Comparison of ENCODE assay signal across 9 cellular contexts in the genomic region with DNA sequence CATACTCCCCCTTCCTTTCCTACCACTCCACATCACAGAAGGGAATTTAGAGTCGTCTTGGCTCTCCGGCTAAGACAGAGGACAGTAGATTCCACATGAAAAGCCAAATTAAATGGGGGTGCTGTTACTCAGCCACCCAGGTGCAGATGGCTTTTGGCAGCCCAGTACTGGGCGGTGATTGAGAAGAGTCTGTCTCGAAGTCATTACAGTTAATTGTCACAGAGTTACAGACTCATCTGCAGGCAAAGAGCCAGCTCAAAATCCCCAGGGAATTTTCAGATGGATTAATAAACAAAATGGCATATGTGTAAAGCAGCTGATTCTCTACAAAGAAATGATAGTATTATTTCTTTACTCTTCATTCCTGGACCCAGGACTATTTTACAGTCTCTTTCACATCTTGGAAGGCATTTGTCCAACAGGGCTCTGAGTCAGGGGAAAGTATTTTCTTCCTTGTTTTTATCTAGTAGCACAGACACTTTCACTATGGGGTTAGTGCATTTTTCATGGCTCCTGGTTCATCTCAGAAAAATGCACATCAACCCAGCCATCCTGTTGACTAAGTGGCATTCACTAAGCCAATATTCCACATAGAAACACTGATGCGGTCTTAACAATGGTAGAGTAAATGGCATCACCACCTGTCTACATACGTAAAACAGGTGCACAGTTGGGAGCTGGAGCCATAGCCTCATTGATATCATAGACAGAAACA.
A peak's percentile ranks its signal among the peaks of the same experiment; 100 is the strongest.
DNase-seq lines count a peak whose midpoint lies in the region; ATAC-seq, FAIRE-seq and TF ChIP-seq lines count a peak whose summit lies in the region.
"Had no signal": no experiment of that assay in that cellular context is flagged by ENCODE, and none has a peak within 500 bp of the region (broad histone marks: within the 10 kb centered on the region; RNA-seq: fewer than 3 reads in every experiment).

No MANE protein-coding gene starts in this region.

- H3K4me2 ChIP-seq in endothelial cell of umbilical vein (ENCODE audit: insufficient read depth, low read length) = peak overlapping the region; percentile 6

- H3K36me3 Mint-ChIP-seq in CD8-positive, alpha-beta T cell = no peaks in the 10 kb centered on the region

- H3K9me1 ChIP-seq in endothelial cell of umbilical vein (replicated peaks; ENCODE audit: control insufficient read depth, extremely low read depth, insufficient read depth, low read length) = no peaks in the 10 kb centered on the region

- TF ChIP-seq EP300 in sigmoid colon (IDR thresholded peaks at IDR 0.05) = no peak

- H3K79me2 ChIP-seq in endothelial cell of umbilical vein (ENCODE audit: control insufficient read depth, insufficient read depth, low read length) = no peaks in the 10 kb centered on the region

- peak; percentile 59 for DNase-seq in DMS153 (lab: John Stamatoyannopoulos, UW)
- DNase-seq in DMS153 treated with DMSO at 0.1 percent for 48 hours (lab: John Stamatoyannopoulos, UW; ENCODE audit: unreplicated experiment) = no peak
- peak; percentile 63 for DNase-seq in NCI-H524 treated with DMSO at 0.1 percent for 48 hours (lab: John Stamatoyannopoulos, UW)
- peak; percentile 63 for DNase-seq in endothelial cell of umbilical vein (ENCODE audit: low read depth, low spot score)
- DNase-seq in sigmoid colon = no peak
- no peak for DNase-seq in CD8-positive, alpha-beta T cell

- ATAC-seq in HG03175 (IDR thresholded peaks at IDR 0.05; ENCODE audit: unreplicated experiment) (no peak), GM18870 (IDR thresholded peaks at IDR 0.05; ENCODE audit: unreplicated experiment) (no peak)
- no peak for ATAC-seq in CD8-positive, alpha-beta T cell

- H3K27me3 ChIP-seq in endothelial cell of umbilical vein (ENCODE audit: control insufficient read depth in 2 of 2, insufficient read depth in 2 of 2, low read length in 2 of 2) (no peaks in the 10 kb centered on the region), sigmoid colon (no peaks in the 10 kb centered on the region)
- no peaks in the 10 kb centered on the region for H3K27me3 ChIP-seq in CD8-positive, alpha-beta T cell (ENCODE audit: insufficient read depth, low read length)

- peaks cover 3% of the 10 kb centered on the region for H3K27me3 Mint-ChIP-seq in CD8-positive, alpha-beta T cell (ENCODE audit: low read depth)

- no peak overlapping the region for H2AFZ ChIP-seq in endothelial cell of umbilical vein (ENCODE audit: low read depth, low read length)

- CTCF ChIA-PET in endothelial cell of umbilical vein (lab: Charles Lee) = no interaction called here
- CTCF ChIA-PET in CD8-positive, alpha-beta T cell (lab: Charles Lee) = no interaction called here

- no peak for FAIRE-seq in endothelial cell of umbilical vein (lab: Jason Lieb, UNC)

- no peak overlapping the region for H3K9ac ChIP-seq in endothelial cell of umbilical vein (replicated peaks; ENCODE audit: extremely low read depth, insufficient read depth, low read length)

- intact Hi-C loops in endothelial cell of umbilical vein (cut with micrococcal nuclease) = no loop called here
- intact Hi-C loops in sigmoid colon (cut with DNase I) = loop anchor here (5.0 kb wide), 2 partner anchors 68 to 88 kb away; partner anchors contain the start of gene C1orf21
- intact Hi-C loops in CD8-positive, alpha-beta T cell (cut with DNase I, micrococcal nuclease) = no loop called here

- H3K4me1 ChIP-seq in endothelial cell of umbilical vein (ENCODE audit: control insufficient read depth, extremely low read depth, insufficient read depth, low read length) = peaks cover 35% of the 10 kb centered on the region
- H3K4me1 ChIP-seq in sigmoid colon = peaks cover 0 to 41% (median 33%) of the 10 kb centered on the region in 4 donors
- no peaks in the 10 kb centered on the region for H3K4me1 ChIP-seq in CD8-positive, alpha-beta T cell (ENCODE audit: insufficient read depth, low read length)

- dilution Hi-C loops in endothelial cell of umbilical vein (cut with MboI; ENCODE audit: extremely low pct_ligation_motif_present, low sequenced_read_pairs) = no loop called here

- H3K9me3 ChIP-seq in endothelial cell of umbilical vein (replicated peaks; ENCODE audit: control insufficient read depth, insufficient read depth, low read length) (no peaks in the 10 kb centered on the region), sigmoid colon (no peaks in the 10 kb centered on the region)
- H3K9me3 ChIP-seq in CD8-positive, alpha-beta T cell (ENCODE audit: low read length) = no peaks in the 10 kb centered on the region

- H3K4me3 ChIP-seq in endothelial cell of umbilical vein (replicated peaks in 1 of 3; ENCODE audit: insufficient read depth in 1 of 3, low read depth in 1 of 3, low read length in 3 of 3) = no peak overlapping the region
- H3K4me3 ChIP-seq in sigmoid colon = no peak overlapping the region
- H3K4me3 ChIP-seq in CD8-positive, alpha-beta T cell (ENCODE audit: low read depth, low read length) = no peak overlapping the region

- H3K9me3 Mint-ChIP-seq in CD8-positive, alpha-beta T cell = peaks cover 6% of the 10 kb centered on the region

- BruUV-seq in endothelial cell of umbilical vein (replicated peaks; lab: Mats Ljungman, UMichigan) = no TSS peak

- POLR2A ChIA-PET in endothelial cell of umbilical vein (lab: Charles Lee) = no interaction called here
- POLR2A ChIA-PET in CD8-positive, alpha-beta T cell (lab: Charles Lee) = no interaction called here

- no peaks in the 10 kb centered on the region for H4K20me1 ChIP-seq in endothelial cell of umbilical vein (replicated peaks; ENCODE audit: control insufficient read depth, extremely low read depth, insufficient read depth, low read length)

- H3K4me1 Mint-ChIP-seq in CD8-positive, alpha-beta T cell (ENCODE audit: low read depth) = peaks cover 2% of the 10 kb centered on the region

- TF ChIP-seq CTCF in endothelial cell of umbilical vein (IDR thresholded peaks at IDR 0.05; ENCODE audit: extremely low read depth in 1 of 2, insufficient read depth in 1 of 2, low read depth in 1 of 2, low read length in 2 of 2) (no peak), sigmoid colon (IDR thresholded peaks at IDR 0.05) (no peak)
- no peak for TF ChIP-seq CTCF in CD8-positive, alpha-beta T cell (IDR thresholded peaks at IDR 0.05)

- H3K27ac ChIP-seq in endothelial cell of umbilical vein (ENCODE audit: insufficient read depth, low read depth, low read length) (no peak overlapping the region), sigmoid colon (peak overlapping the region; percentile 10 to 59 (median 36))
- H3K27ac ChIP-seq in CD8-positive, alpha-beta T cell (ENCODE audit: low read depth, low read length) = no peak overlapping the region
- H3K27ac ChIP-seq: 22Rv1 had no signal

- no peak overlapping the region for H3K4me3 Mint-ChIP-seq in CD8-positive, alpha-beta T cell

- no peaks in the 10 kb centered on the region for H3K36me3 ChIP-seq in endothelial cell of umbilical vein (ENCODE audit: control insufficient read depth in 2 of 2, extremely low read depth in 1 of 2, insufficient read depth in 2 of 2, low read length in 2 of 2)
- H3K36me3 ChIP-seq in sigmoid colon = no peaks in the 10 kb centered on the region
- no peaks in the 10 kb centered on the region for H3K36me3 ChIP-seq in CD8-positive, alpha-beta T cell (ENCODE audit: insufficient read depth, low read length)

- no peak for TF ChIP-seq POLR2A in endothelial cell of umbilical vein (IDR thresholded peaks at IDR 0.05; ENCODE audit: low read depth, low read length)
- TF ChIP-seq POLR2A in sigmoid colon (IDR thresholded peaks at IDR 0.05) = no peak

- 76 to 77% methylated on average over 6 of the region's 6 CpGs for WGBS in sigmoid colon, 2 donors

- H3K27ac Mint-ChIP-seq in CD8-positive, alpha-beta T cell = no peak overlapping the region

TF ChIP-seq in endothelial cell of umbilical vein, 7 proteins besides CTCF, POLR2A, EP300 and RAD21:
- peak; percentile 52 for TF ChIP-seq GATA2 (IDR thresholded peaks at IDR 0.05; ENCODE audit: insufficient read depth, insufficient read length, low read depth, low read length)
- TF ChIP-seq FOS (IDR thresholded peaks at IDR 0.05; ENCODE audit: borderline replicate concordance, insufficient read depth, low read length) = peak; percentile 1
- TF ChIP-seq MYC (IDR thresholded peaks at IDR 0.05; ENCODE audit: low read depth, low read length) = no peak

Comparison
In these comparisons a context has a peak if more than half of its experiments do, and no peak if none do; other contexts are left out.
1. DNase-seq: peak in DMS153 (single experiment), NCI-H524 treated with DMSO at 0.1 percent for 48 hours (single experiment) and endothelial cell of umbilical vein (single experiment); none in DMS153 treated with DMSO at 0.1 percent for 48 hours (single experiment), sigmoid colon (single experiment) and CD8-positive, alpha-beta T cell (0 of 7).
2. H3K27ac ChIP-seq: peak in sigmoid colon (4 of 4); none in endothelial cell of umbilical vein (single experiment) and CD8-positive, alpha-beta T cell (single experiment).